In genomic region chr21:43808367-43808766, GRCh38 we compare ENCODE assay signal across 21 cellular contexts.
"Had no signal": no experiment of that assay in that cellular context is flagged by ENCODE, and none has a peak within 500 bp of the region (broad histone marks: within the 10 kb centered on the region; RNA-seq: fewer than 3 reads in every experiment).

No MANE protein-coding gene starts in this region.

- H3K27ac ChIP-seq: body of pancreas, esophagus muscularis mucosa, hepatocyte, stomach, suprapubic skin, tibial nerve, uterus had no signal

- H3K4me3 ChIP-seq: body of pancreas, esophagus muscularis mucosa, hepatocyte, stomach, suprapubic skin, tibial nerve, uterus had no signal

- H3K9me3 ChIP-seq: body of pancreas, esophagus muscularis mucosa, stomach, suprapubic skin, tibial nerve, uterus had no signal

- H3K27me3 ChIP-seq: body of pancreas, esophagus muscularis mucosa, hepatocyte, stomach, suprapubic skin, tibial nerve, uterus had no signal

- H3K79me2 ChIP-seq: hepatocyte had no signal

- H3K27ac Mint-ChIP-seq: activated naive CD8-positive, alpha-beta T cell treated with anti-CD3 and anti-CD28 coated beads, Interleukin-2, amount 50 U/mL, for 24 hours; activated T-helper 2 cell treated with anti-CD3 and anti-CD28 coated beads, Interferon-gamma antibody, Interleukin-2, Interleukin-4, amounts not matched to agents 10 μg/mL and 5 μg/mL and 100 μg/mL, durations not matched to agents 14 hours and 24 hours and 36 hours; immature natural killer cell; nephron; stimulated activated memory B cell treated with anti-CD40 and anti-IgM and Interleukin-4, amounts not matched to agents 10 μg/mL and 1 μg/mL and 100 μg/mL, for 72 hours; WTC11 had no signal

- H3K4me2 ChIP-seq: hepatocyte had no signal

- DNase-seq: activated naive CD4-positive, alpha-beta T cell treated with anti-CD3 and anti-CD28 coated beads, Interleukin-2, amount 50 U/mL, for 16 hours; activated naive CD8-positive, alpha-beta T cell treated with anti-CD3 and anti-CD28 coated beads, Interleukin-2, amount 50 U/mL, for 24 hours; activated T-cell treated with anti-CD3 and anti-CD28 coated beads, Interleukin-2, amount 50 U/mL, for 1 hour; body of pancreas; glutamatergic neuron; immature natural killer cell; mesenchymal stem cell; small intestine; stimulated activated CD4-positive, alpha-beta T cell treated with anti-CD3 and anti-CD28 coated beads, Interleukin-2, amount 100 ng/mL, for 24 hours; stomach; T-helper 9 cell; uterus had no signal

- H3K4me3 Mint-ChIP-seq: activated naive CD8-positive, alpha-beta T cell treated with anti-CD3 and anti-CD28 coated beads, Interleukin-2, amount 50 U/mL, for 24 hours; immature natural killer cell; nephron; stimulated activated memory B cell treated with anti-CD40 and anti-IgM and Interleukin-4, amounts not matched to agents 10 μg/mL and 1 μg/mL and 100 μg/mL, for 72 hours; WTC11 had no signal

- H3K36me3 Mint-ChIP-seq: immature natural killer cell had no signal

- ATAC-seq: activated naive CD8-positive, alpha-beta T cell treated with anti-CD3 and anti-CD28 coated beads, Interleukin-2, amount 50 U/mL, for 24 hours; body of pancreas; sciatic nerve; stimulated activated memory B cell treated with anti-CD40 and anti-IgM and Interleukin-4, amounts not matched to agents 10 μg/mL and 1 μg/mL and 100 μg/mL, for 72 hours; WTC11 had no signal

- H2AFZ ChIP-seq: hepatocyte had no signal

- H3K27me3 Mint-ChIP-seq: activated naive CD8-positive, alpha-beta T cell treated with anti-CD3 and anti-CD28 coated beads, Interleukin-2, amount 50 U/mL, for 24 hours had no signal

- H3K36me3 ChIP-seq: uterus had no signal

- H3K9me3 Mint-ChIP-seq: activated naive CD8-positive, alpha-beta T cell treated with anti-CD3 and anti-CD28 coated beads, Interleukin-2, amount 50 U/mL, for 24 hours; activated T-helper 2 cell treated with anti-CD3 and anti-CD28 coated beads, Interferon-gamma antibody, Interleukin-2, Interleukin-4, amounts not matched to agents 10 μg/mL and 5 μg/mL and 100 μg/mL, durations not matched to agents 14 hours and 24 hours and 36 hours; nephron; stimulated activated memory B cell treated with anti-CD40 and anti-IgM and Interleukin-4, amounts not matched to agents 10 μg/mL and 1 μg/mL and 100 μg/mL, for 72 hours; WTC11 had no signal
